1 cellular context compared by ENCODE assay signal in the genomic region with DNA sequence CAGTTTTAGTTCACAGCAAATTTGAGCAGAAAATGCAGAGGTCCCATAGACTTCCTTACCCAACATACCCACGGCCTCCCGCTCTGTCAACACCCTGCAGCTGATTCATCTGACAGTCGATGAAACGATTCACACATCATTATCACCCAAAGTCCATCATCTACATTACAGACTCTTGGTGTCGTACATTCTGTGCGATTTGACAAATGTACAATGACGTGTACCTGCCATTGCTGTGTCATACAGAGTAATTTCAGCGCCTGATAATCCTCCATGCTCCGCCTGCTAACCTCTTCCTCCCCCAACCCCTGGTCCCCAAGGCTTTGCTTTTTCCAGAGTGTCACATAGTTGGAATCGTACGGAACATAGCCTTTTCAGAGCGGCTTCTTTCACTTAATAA.
TF ChIP-seq lines count a peak whose summit lies in the region.

No MANE protein-coding gene starts in this region.

TF ChIP-seq in SK-N-SH, 30 proteins besides CTCF, POLR2A, EP300 and RAD21:
- TF ChIP-seq YY1 (IDR thresholded peaks at IDR 0.05; ENCODE audit: low read depth) (no peak), FOXM1 (IDR thresholded peaks at IDR 0.05; ENCODE audit: low read depth) (no peak), RCOR1 (IDR thresholded peaks at IDR 0.05; ENCODE audit: low read length) (no peak), GATA2 (CRISPR knock-in tag; IDR thresholded peaks at IDR 0.05) (no peak), RXRA (IDR thresholded peaks at IDR 0.05; ENCODE audit: borderline replicate concordance, low read depth) (no peak), JUND (IDR thresholded peaks at IDR 0.05) (no peak), FOXJ3 (CRISPR knock-in tag; IDR thresholded peaks at IDR 0.05) (no peak), MXI1 (IDR thresholded peaks at IDR 0.05; ENCODE audit: low read depth, low read length) (no peak), POLR2AphosphoS5 (IDR thresholded peaks at IDR 0.05; ENCODE audit: low read depth, low read length) (no peak), TCF12 (IDR thresholded peaks at IDR 0.05) (no peak), ELF1 (IDR thresholded peaks at IDR 0.05) (no peak), CHD2 (IDR thresholded peaks at IDR 0.05; ENCODE audit: low read length, partially characterized antibody) (no peak), TEAD4 (IDR thresholded peaks at IDR 0.05; ENCODE audit: borderline replicate concordance, insufficient read depth) (no peak), SIN3A (IDR thresholded peaks at IDR 0.05; ENCODE audit: borderline replicate concordance, low read depth, low read length) (no peak)
- TF ChIP-seq, protein P1, sequence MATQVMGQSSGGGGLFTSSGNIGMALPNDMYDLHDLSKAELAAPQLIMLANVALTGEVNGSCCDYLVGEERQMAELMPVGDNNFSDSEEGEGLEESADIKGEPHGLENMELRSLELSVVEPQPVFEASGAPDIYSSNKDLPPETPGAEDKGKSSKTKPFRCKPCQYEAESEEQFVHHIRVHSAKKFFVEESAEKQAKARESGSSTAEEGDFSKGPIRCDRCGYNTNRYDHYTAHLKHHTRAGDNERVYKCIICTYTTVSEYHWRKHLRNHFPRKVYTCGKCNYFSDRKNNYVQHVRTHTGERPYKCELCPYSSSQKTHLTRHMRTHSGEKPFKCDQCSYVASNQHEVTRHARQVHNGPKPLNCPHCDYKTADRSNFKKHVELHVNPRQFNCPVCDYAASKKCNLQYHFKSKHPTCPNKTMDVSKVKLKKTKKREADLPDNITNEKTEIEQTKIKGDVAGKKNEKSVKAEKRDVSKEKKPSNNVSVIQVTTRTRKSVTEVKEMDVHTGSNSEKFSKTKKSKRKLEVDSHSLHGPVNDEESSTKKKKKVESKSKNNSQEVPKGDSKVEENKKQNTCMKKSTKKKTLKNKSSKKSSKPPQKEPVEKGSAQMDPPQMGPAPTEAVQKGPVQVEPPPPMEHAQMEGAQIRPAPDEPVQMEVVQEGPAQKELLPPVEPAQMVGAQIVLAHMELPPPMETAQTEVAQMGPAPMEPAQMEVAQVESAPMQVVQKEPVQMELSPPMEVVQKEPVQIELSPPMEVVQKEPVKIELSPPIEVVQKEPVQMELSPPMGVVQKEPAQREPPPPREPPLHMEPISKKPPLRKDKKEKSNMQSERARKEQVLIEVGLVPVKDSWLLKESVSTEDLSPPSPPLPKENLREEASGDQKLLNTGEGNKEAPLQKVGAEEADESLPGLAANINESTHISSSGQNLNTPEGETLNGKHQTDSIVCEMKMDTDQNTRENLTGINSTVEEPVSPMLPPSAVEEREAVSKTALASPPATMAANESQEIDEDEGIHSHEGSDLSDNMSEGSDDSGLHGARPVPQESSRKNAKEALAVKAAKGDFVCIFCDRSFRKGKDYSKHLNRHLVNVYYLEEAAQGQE (IDR thresholded peaks at IDR 0.05; ENCODE audit: low read depth, low read length): no peak
- TF ChIP-seq, protein P2, sequence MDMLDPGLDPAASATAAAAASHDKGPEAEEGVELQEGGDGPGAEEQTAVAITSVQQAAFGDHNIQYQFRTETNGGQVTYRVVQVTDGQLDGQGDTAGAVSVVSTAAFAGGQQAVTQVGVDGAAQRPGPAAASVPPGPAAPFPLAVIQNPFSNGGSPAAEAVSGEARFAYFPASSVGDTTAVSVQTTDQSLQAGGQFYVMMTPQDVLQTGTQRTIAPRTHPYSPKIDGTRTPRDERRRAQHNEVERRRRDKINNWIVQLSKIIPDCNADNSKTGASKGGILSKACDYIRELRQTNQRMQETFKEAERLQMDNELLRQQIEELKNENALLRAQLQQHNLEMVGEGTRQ (IDR thresholded peaks at IDR 0.05; ENCODE audit: borderline replicate concordance, low read depth, low read length): no peak
- TF ChIP-seq, protein P3, sequence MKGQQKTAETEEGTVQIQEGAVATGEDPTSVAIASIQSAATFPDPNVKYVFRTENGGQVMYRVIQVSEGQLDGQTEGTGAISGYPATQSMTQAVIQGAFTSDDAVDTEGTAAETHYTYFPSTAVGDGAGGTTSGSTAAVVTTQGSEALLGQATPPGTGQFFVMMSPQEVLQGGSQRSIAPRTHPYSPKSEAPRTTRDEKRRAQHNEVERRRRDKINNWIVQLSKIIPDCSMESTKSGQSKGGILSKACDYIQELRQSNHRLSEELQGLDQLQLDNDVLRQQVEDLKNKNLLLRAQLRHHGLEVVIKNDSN (IDR thresholded peaks at IDR 0.05; ENCODE audit: borderline replicate concordance, low read depth): no peak
- TF ChIP-seq, protein P4, sequence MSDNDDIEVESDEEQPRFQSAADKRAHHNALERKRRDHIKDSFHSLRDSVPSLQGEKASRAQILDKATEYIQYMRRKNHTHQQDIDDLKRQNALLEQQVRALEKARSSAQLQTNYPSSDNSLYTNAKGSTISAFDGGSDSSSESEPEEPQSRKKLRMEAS (IDR thresholded peaks at IDR 0.05; ENCODE audit: low read depth): no peak
TF ChIP-seq in SK-N-SH: peak in this region for 0.
